In the genomic region with DNA sequence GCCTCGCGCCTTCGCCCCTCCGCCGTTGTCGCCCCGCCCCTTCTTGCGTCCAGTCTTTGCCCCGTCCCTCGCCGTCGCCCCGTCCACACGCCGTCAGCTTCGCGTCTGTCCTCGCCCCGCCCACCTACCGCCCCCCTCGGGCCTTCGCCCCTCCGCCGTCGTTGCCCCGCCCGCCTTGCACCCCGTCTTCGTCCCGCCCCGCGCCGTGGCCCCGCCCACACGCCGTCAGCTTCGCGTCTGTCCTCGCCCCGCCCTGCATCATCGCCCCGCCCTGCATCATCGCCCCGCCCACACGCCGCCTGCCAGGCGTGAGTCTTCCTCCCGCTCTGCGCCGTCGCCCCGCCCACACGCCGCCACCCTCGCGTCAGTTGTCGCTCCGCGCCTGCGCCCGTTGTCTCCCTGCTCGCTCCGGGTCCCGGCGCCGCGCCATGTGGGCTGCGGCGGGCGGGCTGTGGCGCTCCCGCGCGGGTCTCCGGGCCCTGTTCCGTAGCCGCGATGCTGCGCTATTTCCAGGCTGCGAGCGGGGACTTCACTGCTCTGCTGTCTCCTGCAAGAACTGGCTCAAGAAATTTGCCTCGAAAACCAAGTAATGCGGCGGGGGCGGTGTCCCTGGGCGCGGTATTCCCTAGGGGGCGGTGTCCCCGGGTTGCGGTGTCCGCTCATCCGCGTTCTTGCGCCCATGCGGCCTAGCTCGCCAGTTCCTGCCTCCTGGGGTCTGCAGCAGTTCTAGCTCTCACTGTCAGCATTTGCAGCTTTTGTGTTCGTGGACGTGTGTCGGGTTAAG, we compare ENCODE assay signal across 8 cellular contexts. TPM values are rescaled to one million over a fixed set of nuclear protein-coding genes. Genes with fewer than 3 reads are reported as not detected.
DNase-seq lines count a peak whose midpoint lies in the region; ATAC-seq and TF ChIP-seq lines count a peak whose summit lies in the region.

A gene with protein sequence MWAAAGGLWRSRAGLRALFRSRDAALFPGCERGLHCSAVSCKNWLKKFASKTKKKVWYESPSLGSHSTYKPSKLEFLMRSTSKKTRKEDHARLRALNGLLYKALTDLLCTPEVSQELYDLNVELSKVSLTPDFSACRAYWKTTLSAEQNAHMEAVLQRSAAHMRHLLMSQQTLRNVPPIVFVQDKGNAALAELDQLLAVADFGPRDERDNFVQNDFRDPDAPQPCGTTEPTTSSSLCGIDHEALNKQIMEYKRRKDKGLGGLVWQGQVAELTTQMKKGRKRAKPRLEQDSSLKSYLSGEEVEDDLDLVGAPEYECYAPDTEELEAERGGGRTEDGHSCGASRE (plus strand): TSS at position 367 of the 784 bp plus-strand sequence. CDS start 62 bp downstream, at position 429.

- DNase-seq in AG08396 (ENCODE audit: low spot score): peak; percentile 99
- DNase-seq in NCI-H226: peak; percentile 75
- peak; percentile 99 for DNase-seq in activated B cell treated with CpG ODN at 0.5 μM for 24 hours
- peak; percentile 97 for DNase-seq in central memory CD4-positive, alpha-beta T cell
- peak; percentile 98 for DNase-seq in iris pigment epithelial cell (ENCODE audit: low read depth)
- peak; percentile 100 for DNase-seq in stimulated activated CD4-positive, alpha-beta T cell treated with anti-CD3 and anti-CD28 coated beads, Interleukin-12 subunit alpha, Interleukin-12 subunit beta, amount 100 ng/mL, for 4 hours

- in situ Hi-C loops in GM18951 (cut with MboI; ENCODE audit: low sequenced_read_pairs, unreplicated experiment): no loop called here

- peaks cover 7% of the 10 kb centered on the region for H3K9me3 Mint-ChIP-seq in activated B cell treated with CpG ODN at 0.5 μM for 24 hours

- POLR2A ChIA-PET in activated B cell treated with CpG ODN at 0.5 μM for 24 hours (lab: Charles Lee): interaction anchor here (0.7 to 3.5 kb wide), 16 partner anchors 41 to 966 kb away, joined by 3 to 48 read pairs (median 4); partner anchors contain the start of genes ADNP2, ATP9B, CTDP1 and SLC66A2

- intact Hi-C loops in activated B cell treated with CpG ODN at 0.5 μM for 24 hours (cut with micrococcal nuclease): loop anchor here (1.0 to 10.0 kb wide), 6 partner anchors 71 to 355 kb away; partner anchors contain the start of genes ADNP2, CTDP1 and KCNG2

- no peak for TF ChIP-seq CTCF in activated B cell treated with CpG ODN at 0.5 μM for 24 hours (IDR thresholded peaks at IDR 0.05)

- ATAC-seq in HG03196 (IDR thresholded peaks at IDR 0.05; ENCODE audit: unreplicated experiment) (peak; percentile 78), activated B cell treated with CpG ODN at 0.5 μM for 24 hours (ENCODE audit: low read depth) (peak; percentile 73)

- peak; percentile 93 for TF ChIP-seq POLR2A in GM18951 (IDR thresholded peaks at IDR 0.05; ENCODE audit: extremely low read depth, insufficient read depth, insufficient read length)

- H3K27me3 Mint-ChIP-seq in activated B cell treated with CpG ODN at 0.5 μM for 24 hours: no peaks in the 10 kb centered on the region

- H3K27ac Mint-ChIP-seq in activated B cell treated with CpG ODN at 0.5 μM for 24 hours: peak within 1 kb of the TSS; percentile 93

- peaks cover 26% of the 10 kb centered on the region for H3K36me3 Mint-ChIP-seq in activated B cell treated with CpG ODN at 0.5 μM for 24 hours (ENCODE audit: low read depth)

- CTCF ChIA-PET in activated B cell treated with CpG ODN at 0.5 μM for 24 hours (lab: Charles Lee): no interaction called here

- H3K4me3 Mint-ChIP-seq in activated B cell treated with CpG ODN at 0.5 μM for 24 hours: peak within 1 kb of the TSS; percentile 90

- H3K4me1 Mint-ChIP-seq in activated B cell treated with CpG ODN at 0.5 μM for 24 hours: peaks cover 24% of the 10 kb centered on the region

RNA-seq across cellular contexts. Expression of the gene that starts here (rescaled TPM):
- total RNA-seq in activated B cell treated with CpG ODN at 0.5 μM for 24 hours: 21.6 and 23.3 TPM in 2 replicates

Comparison
In these comparisons a context has a peak if more than half of its experiments do, and no peak if none do; other contexts are left out.
1. Peak in every context shown above with its lines: DNase-seq and ATAC-seq.